ENCODE assay signal across 25 cellular contexts in the genomic region with DNA sequence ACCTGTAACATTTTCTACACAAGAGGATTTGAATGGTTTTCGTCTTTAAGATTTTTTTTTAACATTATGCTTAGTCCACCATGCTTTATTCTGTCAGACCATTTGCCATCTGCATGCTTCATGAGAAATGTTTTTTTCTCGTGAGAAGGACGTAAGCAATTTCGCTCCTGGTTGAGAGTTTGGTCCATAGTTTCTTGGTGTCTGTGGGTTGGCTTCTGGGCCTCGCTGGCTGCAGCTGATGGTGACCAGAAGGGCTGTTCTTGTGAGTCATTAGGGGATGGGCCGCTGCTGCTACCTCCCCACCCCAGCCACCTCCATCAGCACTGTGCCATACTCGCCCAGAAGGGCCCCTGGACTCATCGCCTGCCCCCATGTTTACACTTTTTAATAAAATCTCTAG. TPM values are rescaled to one million over a fixed set of nuclear protein-coding genes. Genes with fewer than 3 reads are reported as not detected.
"Had no signal": no experiment of that assay in that cellular context is flagged by ENCODE, and none has a peak within 500 bp of the region (broad histone marks: within the 10 kb centered on the region; RNA-seq: fewer than 3 reads in every experiment).

No MANE protein-coding gene starts in this region.

- DNase-seq: activated CD4-positive, alpha-beta memory T cell treated with anti-CD3 and anti-CD28 coated beads, Interleukin-2, amount 10 ng/mL, durations not matched to agents 7 days and 5 days; activated CD4-positive, alpha-beta T cell treated with anti-CD3 and anti-CD28 coated beads, Interleukin-2, amount 10 ng/mL, durations not matched to agents 24 days and 14 days; activated CD8-positive, alpha-beta memory T cell treated with anti-CD3 and anti-CD28 coated beads, Interleukin-2, amount 10 ng/mL, durations not matched to agents 7 days and 5 days; activated gamma-delta T cell treated with Interleukin-2 at 50 U/mL for 16 hours; aorta; brain microvascular endothelial cell; caudate nucleus; dermis blood vessel endothelial cell; effector CD8-positive, alpha-beta T cell; erythroblast; foreskin fibroblast; lower lobe of right lung; naive thymus-derived CD8-positive, alpha-beta T cell; ovary; psoas muscle; spleen; stimulated activated CD4-positive, alpha-beta T cell treated with anti-CD3 and anti-CD28 coated beads, Interleukin-4, amount 100 ng/mL, for 1 hour; stimulated activated naive CD8-positive, alpha-beta T cell treated with anti-CD3 and anti-CD28 coated beads, Interleukin-15, Interleukin-2, amounts not matched to agents 100 U/mL and 50 U/mL, for 24 hours; substantia nigra had no signal

- H3K27ac Mint-ChIP-seq: activated CD4-positive, alpha-beta memory T cell treated with anti-CD3 and anti-CD28 coated beads, Interleukin-2, amount 10 ng/mL, durations not matched to agents 7 days and 5 days; activated CD4-positive, alpha-beta T cell treated with anti-CD3 and anti-CD28 coated beads, Interleukin-2, amount 10 ng/mL, durations not matched to agents 24 days and 14 days; activated CD8-positive, alpha-beta memory T cell treated with anti-CD3 and anti-CD28 coated beads, Interleukin-2, amount 10 ng/mL, durations not matched to agents 7 days and 5 days; activated naive CD4-positive, alpha-beta T cell treated with anti-CD3 and anti-CD28 coated beads, Interleukin-2, amount 50 U/mL, for 24 hours; naive thymus-derived CD8-positive, alpha-beta T cell had no signal

- H3K4me1 ChIP-seq: psoas muscle, right atrium auricular region had no signal

- H3K27me3 ChIP-seq: brain microvascular endothelial cell, ovary, right atrium auricular region, tibial nerve had no signal

- H3K9me3 Mint-ChIP-seq: activated naive CD4-positive, alpha-beta T cell treated with anti-CD3 and anti-CD28 coated beads, Interleukin-2, amount 50 U/mL, for 24 hours had no signal

- H3K4me3 ChIP-seq: lower lobe of right lung, ovary, psoas muscle, right atrium auricular region, spleen, tibial nerve had no signal

- H3K27ac ChIP-seq: brain microvascular endothelial cell, lower lobe of right lung, ovary, psoas muscle, right atrium auricular region, tibial nerve had no signal

- ATAC-seq: activated CD4-positive, CD25-positive, alpha-beta regulatory T cell treated with anti-CD3 and anti-CD28 coated beads, Interleukin-2, amount 50 U/mL, for 24 hours; activated CD8-positive, alpha-beta memory T cell treated with anti-CD3 and anti-CD28 coated beads, Interleukin-2, amount 10 ng/mL, durations not matched to agents 7 days and 5 days; left lobe of liver; lower lobe of right lung; naive thymus-derived CD8-positive, alpha-beta T cell; psoas muscle; stimulated activated naive CD8-positive, alpha-beta T cell treated with anti-CD3 and anti-CD28 coated beads, Interleukin-15, Interleukin-2, amounts not matched to agents 100 U/mL and 50 U/mL, for 24 hours had no signal

- H3K9me3 ChIP-seq: lower lobe of right lung, ovary, psoas muscle, tibial nerve had no signal

- H3K4me3 Mint-ChIP-seq: activated CD4-positive, alpha-beta memory T cell treated with anti-CD3 and anti-CD28 coated beads, Interleukin-2, amount 10 ng/mL, durations not matched to agents 7 days and 5 days; activated CD4-positive, alpha-beta T cell treated with anti-CD3 and anti-CD28 coated beads, Interleukin-2, amount 10 ng/mL, durations not matched to agents 24 days and 14 days; activated CD8-positive, alpha-beta memory T cell treated with anti-CD3 and anti-CD28 coated beads, Interleukin-2, amount 10 ng/mL, durations not matched to agents 7 days and 5 days; activated naive CD4-positive, alpha-beta T cell treated with anti-CD3 and anti-CD28 coated beads, Interleukin-2, amount 50 U/mL, for 24 hours; naive thymus-derived CD8-positive, alpha-beta T cell had no signal

- H3K36me3 Mint-ChIP-seq: activated CD8-positive, alpha-beta memory T cell treated with anti-CD3 and anti-CD28 coated beads, Interleukin-2, amount 10 ng/mL, durations not matched to agents 7 days and 5 days; activated naive CD4-positive, alpha-beta T cell treated with anti-CD3 and anti-CD28 coated beads, Interleukin-2, amount 50 U/mL, for 24 hours had no signal

- H3K36me3 ChIP-seq: brain microvascular endothelial cell, lower lobe of right lung, ovary, right atrium auricular region, tibial nerve had no signal

RNA-seq across cellular contexts. Expression of gene SYK, which starts 11.4 kb away (rescaled TPM):
- total RNA-seq: activated CD4-positive, alpha-beta memory T cell treated with anti-CD3 and anti-CD28 coated beads, Interleukin-2, amount 10 ng/mL, durations not matched to agents 7 days and 5 days; fibroblast of lung had no signal
- polyA plus RNA-seq: fibroblast of lung had no signal
